Comparison of ENCODE assay signal across 22 cellular contexts in genomic region chr17:10657123-10657522, GRCh38. TPM values are rescaled to one million over a fixed set of nuclear protein-coding genes. Genes with fewer than 3 reads are reported as not detected.
A peak's percentile ranks its signal among the peaks of the same experiment; 100 is the strongest.
DNase-seq lines count a peak whose midpoint lies in the region; ATAC-seq and TF ChIP-seq lines count a peak whose summit lies in the region.
"Had no signal": no experiment of that assay in that cellular context is flagged by ENCODE, and none has a peak within 500 bp of the region (broad histone marks: within the 10 kb centered on the region; RNA-seq: fewer than 3 reads in every experiment).

TSS of gene MYH3 (minus strand) at chr17:10657309. CDS start at chr17:10655064, 2,245 bp downstream.

- WGBS in neuronal stem cell (ENCODE audit: extremely low coverage in 2 of 2, insufficient read length in 2 of 2, insufficient replicate concordance in 1 of 2), 2 donors = no CpG with 5 or more reads among the region's 15 CpGs
- WGBS in thymus = 93% methylated on average over 15 of the region's 15 CpGs

- H3K36me3 Mint-ChIP-seq in stimulated activated effector memory CD8-positive, alpha-beta T cell treated with anti-CD3 and anti-CD28 coated beads, Interleukin-12 subunit alpha, Interleukin-12 subunit beta, amount 100 ng/mL, for 72 hours = no peaks in the 10 kb centered on the region

- no peak within 1 kb of the TSS for H3K4me3 Mint-ChIP-seq in stimulated activated effector memory CD8-positive, alpha-beta T cell treated with anti-CD3 and anti-CD28 coated beads, Interleukin-12 subunit alpha, Interleukin-12 subunit beta, amount 100 ng/mL, for 72 hours
- H3K4me3 Mint-ChIP-seq: CD8-positive, alpha-beta memory T cell; IgD-negative memory B cell had no signal

- H3K18ac ChIP-seq in neuronal stem cell (ENCODE audit: low read length) = no peak within 1 kb of the TSS

- H3K23ac ChIP-seq in neuronal stem cell (ENCODE audit: low read depth, low read length, poor library complexity) = no peak within 1 kb of the TSS

- H2AFZ ChIP-seq in neuronal stem cell (ENCODE audit: low read length) = no peak within 1 kb of the TSS

- H3K4ac ChIP-seq in neuronal stem cell (ENCODE audit: low read length) = no peak within 1 kb of the TSS

- H3K4me3 ChIP-seq in HEK293 (ENCODE audit: low read depth, low read length) (no peak within 1 kb of the TSS), neuronal stem cell (ENCODE audit: low read length in 2 of 2) (no peak within 1 kb of the TSS), thymus (ENCODE audit: low read length) (no peak within 1 kb of the TSS)
- H3K4me3 ChIP-seq: MG63 had no signal

- H2AK5ac ChIP-seq in neuronal stem cell (ENCODE audit: low read depth, low read length) = peak within 1 kb of the TSS; percentile 10

- H3K27ac ChIP-seq in HEK293 (ENCODE audit: extremely low read depth, low read depth, low read length) (no peak within 1 kb of the TSS), foreskin keratinocyte (no peak within 1 kb of the TSS), neuronal stem cell (replicated peaks; ENCODE audit: low read length) (no peak within 1 kb of the TSS), thymus (ENCODE audit: low read depth) (no peak within 1 kb of the TSS)
- H3K27ac ChIP-seq: HL-60 had no signal

- DNase-seq in foreskin keratinocyte = no peak
- no peak for DNase-seq in neuronal stem cell (ENCODE audit: low spot score)
- DNase-seq in GOT3 (lab: John Stamatoyannopoulos, UW) = no peak
- no peak for DNase-seq in KG1 (lab: John Stamatoyannopoulos, UW)
- DNase-seq in stimulated activated effector memory CD8-positive, alpha-beta T cell treated with anti-CD3 and anti-CD28 coated beads, Interleukin-12 subunit alpha, Interleukin-12 subunit beta, amount 100 ng/mL, for 72 hours (ENCODE audit: low spot score in 2 of 2) = no peak
- DNase-seq: C1 segment of cervical spinal cord; CD8-positive, alpha-beta memory T cell; DMS53; EL; Kasumi-1; MG63; NCI-H1048; NCI-H1436; NCI-H1930; NCI-H446; NCI-H526 treated with DMSO at 0.1 percent for 48 hours had no signal

- no peak within 1 kb of the TSS for H3K9ac ChIP-seq in neuronal stem cell (ENCODE audit: low read depth, low read length, poor library complexity)

- H3K4me1 ChIP-seq in HEK293 (ENCODE audit: control insufficient read depth, insufficient read depth, low read length) = no peaks in the 10 kb centered on the region
- no peaks in the 10 kb centered on the region for H3K4me1 ChIP-seq in foreskin keratinocyte
- peaks cover 0 to 12% of the 10 kb centered on the region in 2 donors for H3K4me1 ChIP-seq in neuronal stem cell (ENCODE audit: control insufficient read depth in 2 of 2, insufficient read depth in 1 of 2, low read depth in 1 of 2, low read length in 2 of 2)
- H3K4me1 ChIP-seq in thymus (ENCODE audit: control insufficient read depth, insufficient read depth, low read length) = no peaks in the 10 kb centered on the region

- H3K27me3 ChIP-seq in foreskin keratinocyte (no peaks in the 10 kb centered on the region), neuronal stem cell (ENCODE audit: control insufficient read depth in 3 of 3, insufficient read depth in 3 of 3, low read depth in 1 of 3, low read length in 3 of 3) (no peaks in the 10 kb centered on the region), thymus (ENCODE audit: control insufficient read depth, insufficient read depth) (no peaks in the 10 kb centered on the region)
- H3K27me3 ChIP-seq: MG63 had no signal

- CTCF ChIA-PET in HEK293 (lab: Yijun Ruan, JAX) = interaction anchor here (1.1 to 3.8 kb wide), 4 partner anchors 11 to 117 kb away, joined by 3 to 22 read pairs (median 5); no protein-coding TSS in a partner anchor

- POLR2A ChIA-PET in HEK293 (lab: Yijun Ruan, JAX) = no interaction called here

- H3K9me3 ChIP-seq in HEK293 (ENCODE audit: control insufficient read depth, insufficient read depth, low read depth, low read length) (no peaks in the 10 kb centered on the region), neuronal stem cell (replicated peaks in 1 of 2; ENCODE audit: control insufficient read depth in 2 of 2, insufficient read depth in 1 of 2, low read depth in 1 of 2, low read length in 2 of 2) (peaks cover 0 to 2% of the 10 kb centered on the region in 2 donors), thymus (ENCODE audit: control insufficient read depth) (no peaks in the 10 kb centered on the region)
- H3K9me3 ChIP-seq: MG63 had no signal

- no peak within 1 kb of the TSS for H3K4me2 ChIP-seq in neuronal stem cell (ENCODE audit: insufficient read depth, low read length, poor library complexity, severe bottlenecking)

- ATAC-seq in foreskin keratinocyte = peak; percentile 20
- no peak for ATAC-seq in stimulated activated effector memory CD8-positive, alpha-beta T cell treated with anti-CD3 and anti-CD28 coated beads, Interleukin-12 subunit alpha, Interleukin-12 subunit beta, amount 100 ng/mL, for 72 hours
- ATAC-seq: Panc1 had no signal

- no peak within 1 kb of the TSS for H2BK5ac ChIP-seq in neuronal stem cell (ENCODE audit: low read length)

- H3K9me3 Mint-ChIP-seq in stimulated activated effector memory CD8-positive, alpha-beta T cell treated with anti-CD3 and anti-CD28 coated beads, Interleukin-12 subunit alpha, Interleukin-12 subunit beta, amount 100 ng/mL, for 72 hours = no peaks in the 10 kb centered on the region
- H3K9me3 Mint-ChIP-seq: CD8-positive, alpha-beta memory T cell; IgD-negative memory B cell had no signal

- H4K91ac ChIP-seq in neuronal stem cell (ENCODE audit: low read depth, low read length, poor library complexity) = no peak within 1 kb of the TSS

- TF ChIP-seq CTCF in HEK293 (tag by site-specific recombination; IDR thresholded peaks at IDR 0.05) (no peak), foreskin keratinocyte (conservative IDR thresholded peaks at IDR 0.05) (no peak)

- H3K79me1 ChIP-seq in neuronal stem cell (ENCODE audit: low read depth, low read length) = no peaks in the 10 kb centered on the region

- H3K4me1 Mint-ChIP-seq in stimulated activated effector memory CD8-positive, alpha-beta T cell treated with anti-CD3 and anti-CD28 coated beads, Interleukin-12 subunit alpha, Interleukin-12 subunit beta, amount 100 ng/mL, for 72 hours = peaks cover 17% of the 10 kb centered on the region

- H3K14ac ChIP-seq in neuronal stem cell (ENCODE audit: low read length) = no peak within 1 kb of the TSS

- H4K8ac ChIP-seq in neuronal stem cell (ENCODE audit: low read depth, low read length) = no peak within 1 kb of the TSS

- no peak within 1 kb of the TSS for H2BK120ac ChIP-seq in neuronal stem cell (ENCODE audit: low read depth, low read length)

- H2BK15ac ChIP-seq in neuronal stem cell (ENCODE audit: low read length) = peak within 1 kb of the TSS; percentile 5

- H3K36me3 ChIP-seq in HEK293 (ENCODE audit: control insufficient read depth in 2 of 2, insufficient read depth in 1 of 2, low read length in 2 of 2) = peaks cover 0 to 6% of the 10 kb centered on the region in 2 experiments; a peak in 1 of 3 replicates
- peaks cover 0 to 4% of the 10 kb centered on the region in 2 donors for H3K36me3 ChIP-seq in neuronal stem cell (replicated peaks in 1 of 2; ENCODE audit: control insufficient read depth in 2 of 2, insufficient read depth in 2 of 2, low read length in 2 of 2)
- H3K36me3 ChIP-seq in thymus (ENCODE audit: control insufficient read depth, insufficient read depth) = peaks cover 5% of the 10 kb centered on the region
- H3K36me3 ChIP-seq: MG63 had no signal

- H3K27ac Mint-ChIP-seq in stimulated activated effector memory CD8-positive, alpha-beta T cell treated with anti-CD3 and anti-CD28 coated beads, Interleukin-12 subunit alpha, Interleukin-12 subunit beta, amount 100 ng/mL, for 72 hours = no peak within 1 kb of the TSS
- H3K27ac Mint-ChIP-seq: CD8-positive, alpha-beta memory T cell; IgD-negative memory B cell had no signal

- no peak within 1 kb of the TSS for H2BK12ac ChIP-seq in neuronal stem cell (ENCODE audit: low read length)

TF ChIP-seq in HEK293, 187 proteins besides CTCF, POLR2A, EP300 and RAD21:
- TF ChIP-seq ZFHX2 (tag by site-specific recombination; conservative IDR thresholded peaks at IDR 0.05) (peak; percentile 47), ZIC2 (tag by site-specific recombination; IDR thresholded peaks at IDR 0.05) (peak; percentile 52), ZSCAN4 (tag by site-specific recombination; IDR thresholded peaks at IDR 0.05) (no peak), ZSCAN16 (tag by site-specific recombination; IDR thresholded peaks at IDR 0.05) (no peak)
- TF ChIP-seq, protein P1, sequence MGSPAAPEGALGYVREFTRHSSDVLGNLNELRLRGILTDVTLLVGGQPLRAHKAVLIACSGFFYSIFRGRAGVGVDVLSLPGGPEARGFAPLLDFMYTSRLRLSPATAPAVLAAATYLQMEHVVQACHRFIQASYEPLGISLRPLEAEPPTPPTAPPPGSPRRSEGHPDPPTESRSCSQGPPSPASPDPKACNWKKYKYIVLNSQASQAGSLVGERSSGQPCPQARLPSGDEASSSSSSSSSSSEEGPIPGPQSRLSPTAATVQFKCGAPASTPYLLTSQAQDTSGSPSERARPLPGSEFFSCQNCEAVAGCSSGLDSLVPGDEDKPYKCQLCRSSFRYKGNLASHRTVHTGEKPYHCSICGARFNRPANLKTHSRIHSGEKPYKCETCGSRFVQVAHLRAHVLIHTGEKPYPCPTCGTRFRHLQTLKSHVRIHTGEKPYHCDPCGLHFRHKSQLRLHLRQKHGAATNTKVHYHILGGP (tag by site-specific recombination; IDR thresholded peaks at IDR 0.05) = no peak

RNA-seq across cellular contexts. Expression of gene MYH3, which starts in this region (rescaled TPM):
- 0.67 and 1.2 TPM in 2 replicates for total RNA-seq in foreskin keratinocyte
- 0.45 and 0.78 TPM in 2 replicates for polyA plus RNA-seq in foreskin keratinocyte
- polyA plus RNA-seq in neuronal stem cell (2013, experiment 1 of 2) = 0.66 TPM
- 0.54 TPM for polyA plus RNA-seq in neuronal stem cell (2013, experiment 2 of 2)
- 18.0 TPM for polyA plus RNA-seq in thymus
- total RNA-seq: H4 had no signal
- polyA plus RNA-seq: CD8-positive, alpha-beta memory T cell had no signal

Comparison
In these comparisons a context has a peak if more than half of its experiments do, and no peak if none do; other contexts are left out.
1. RNA of gene MYH3 (polyA plus RNA-seq): 18.0 TPM in thymus (single experiment); 0.45 to 0.78 TPM in foreskin keratinocyte; every median in the first group is over 10 times any median in the second.